Comparison of ENCODE assay signal across 7 cellular contexts in the genomic region with DNA sequence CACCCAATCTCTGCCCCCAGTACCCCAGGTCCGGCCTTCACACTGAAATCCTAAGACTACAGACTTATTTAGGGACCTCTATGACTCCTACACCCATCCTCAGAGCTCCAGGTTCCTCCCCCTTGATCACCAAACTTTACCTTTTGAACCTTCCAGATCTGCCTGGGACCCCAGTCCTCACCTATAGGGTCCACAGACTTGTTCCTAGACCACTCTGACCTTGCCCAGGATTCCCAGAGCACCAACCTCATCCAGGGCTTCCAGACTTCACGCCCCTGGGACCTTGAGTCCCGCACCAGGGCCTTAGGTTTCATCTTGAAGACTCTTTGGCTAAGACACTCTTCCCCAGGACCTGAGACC. TPM values are rescaled to one million over a fixed set of nuclear protein-coding genes. Genes with fewer than 3 reads are reported as not detected.
DNase-seq lines count a peak whose midpoint lies in the region; ATAC-seq and TF ChIP-seq lines count a peak whose summit lies in the region.

No MANE protein-coding gene starts in this region.

- H3K9me3 Mint-ChIP-seq in activated naive CD8-positive, alpha-beta T cell treated with anti-CD3 and anti-CD28 coated beads, Interleukin-2, amount 50 U/mL, for 24 hours = no peaks in the 10 kb centered on the region
- H3K9me3 Mint-ChIP-seq in immature natural killer cell = no peaks in the 10 kb centered on the region

- H3K23ac ChIP-seq in IMR-90 (ENCODE audit: low read depth, low read length) = peak overlapping the region; percentile 100

- in situ Hi-C loops in IMR-90 (cut with MboI; ENCODE audit: low sequenced_read_pairs) = no loop called here

- BruUV-seq in IMR-90 (replicated peaks; lab: Mats Ljungman, UMichigan) = TSS peak; percentile 63

- WGBS in IMR-90 (ENCODE audit: extremely low coverage in 2 of 2, insufficient read length in 1 of 2), 2 experiments = no CpG with 5 or more reads among the region's 3 CpGs

- H2AFZ ChIP-seq in IMR-90 (replicated peaks; ENCODE audit: low read length, poor library complexity) = peak overlapping the region; percentile 100

- no peaks in the 10 kb centered on the region for H3K27me3 Mint-ChIP-seq in activated naive CD8-positive, alpha-beta T cell treated with anti-CD3 and anti-CD28 coated beads, Interleukin-2, amount 50 U/mL, for 24 hours
- H3K27me3 Mint-ChIP-seq in immature natural killer cell (ENCODE audit: low read depth in 3 of 3) = peaks cover 2 to 9% (median 6%) of the 10 kb centered on the region in 3 donors

- H2BK15ac ChIP-seq in IMR-90 (ENCODE audit: low read depth, low read length) = 0 out of 3 replicates have a peak overlapping the region, but pooled peaks have one; percentile 88

- H4K91ac ChIP-seq in IMR-90 (ENCODE audit: insufficient read depth, low read depth, low read length) = peak overlapping the region; percentile 98

- POLR2A ChIA-PET in IMR-90 (lab: Charles Lee; ENCODE audit: unreplicated experiment) = interaction anchor here (0.5 to 0.6 kb wide), 2 partner anchors 102 to 310 kb away, joined by 3 to 6 read pairs; no protein-coding TSS in a partner anchor

- no peaks in the 10 kb centered on the region for H3K9me3 ChIP-seq in IMR-90 (ENCODE audit: control insufficient read depth, insufficient read depth, low read length)
- H3K9me3 ChIP-seq in stomach smooth muscle (ENCODE audit: control insufficient read depth in 2 of 2, low read length in 2 of 2) = no peaks in the 10 kb centered on the region

- peak overlapping the region; percentile 77 for H4K5ac ChIP-seq in IMR-90 (ENCODE audit: low read depth, low read length)

- H3K27ac ChIP-seq in IMR-90 (ENCODE audit: insufficient read depth, low read length) (peak overlapping the region; percentile 84), stomach smooth muscle (ENCODE audit: low read length) (peak overlapping the region; percentile 89)

- dilution Hi-C loops in IMR-90 (cut with HindIII; ENCODE audit: low sequenced_read_pairs, unreplicated experiment) = no loop called here

- peak overlapping the region; percentile 96 to 100 for H4K8ac ChIP-seq in IMR-90 (ENCODE audit: low read depth in 2 of 2, low read length in 2 of 2)

- H3K56ac ChIP-seq in IMR-90 (ENCODE audit: extremely low read depth, insufficient read depth, low read length) = peak overlapping the region; percentile 98

- peak overlapping the region; percentile 89 for H2AK5ac ChIP-seq in IMR-90 (ENCODE audit: low read depth, low read length)

- H3K4me1 ChIP-seq in IMR-90 (ENCODE audit: control insufficient read depth, insufficient read depth, low read length) = peaks cover 6% of the 10 kb centered on the region
- H3K4me1 ChIP-seq in stomach smooth muscle (ENCODE audit: control insufficient read depth, insufficient read depth, low read length) = peaks cover 11% of the 10 kb centered on the region

- DNase-seq in IMR-90 (no peak), immature natural killer cell (no peak), DMS114 treated with DMSO at 0.1 percent for 48 hours (lab: John Stamatoyannopoulos, UW; ENCODE audit: unreplicated experiment) (no peak), GM19240 (ENCODE audit: insufficient read length, low spot score) (no peak)
- DNase-seq in activated naive CD8-positive, alpha-beta T cell treated with anti-CD3 and anti-CD28 coated beads, Interleukin-2, amount 50 U/mL, for 24 hours = no peak

- peak overlapping the region; percentile 99 for H3K4ac ChIP-seq in IMR-90 (ENCODE audit: low read depth, low read length)

- H3K4me1 Mint-ChIP-seq in activated naive CD8-positive, alpha-beta T cell treated with anti-CD3 and anti-CD28 coated beads, Interleukin-2, amount 50 U/mL, for 24 hours = peaks cover 38% of the 10 kb centered on the region
- peaks cover 35 to 42% of the 10 kb centered on the region in 2 donors for H3K4me1 Mint-ChIP-seq in immature natural killer cell

- peak overlapping the region; percentile 54 for H3K4me2 ChIP-seq in IMR-90 (ENCODE audit: low read depth, low read length)

- TF ChIP-seq POLR2A in IMR-90 (IDR thresholded peaks at IDR 0.05; ENCODE audit: low read depth, low read length) = no peak

- ATAC-seq in IMR-90 (ENCODE audit: low read depth) (no peak), GM21381 (IDR thresholded peaks at IDR 0.05; ENCODE audit: unreplicated experiment) (no peak)
- no peak for ATAC-seq in activated naive CD8-positive, alpha-beta T cell treated with anti-CD3 and anti-CD28 coated beads, Interleukin-2, amount 50 U/mL, for 24 hours

- peak overlapping the region; percentile 92 for H2BK120ac ChIP-seq in IMR-90 (ENCODE audit: low read depth, low read length)

- peak overlapping the region; percentile 18 for H2AK9ac ChIP-seq in IMR-90 (replicated peaks; ENCODE audit: low read depth, low read length, poor library complexity)

- H3K27me3 ChIP-seq in IMR-90 (ENCODE audit: control insufficient read depth, insufficient read depth, low read length) = no peaks in the 10 kb centered on the region
- no peaks in the 10 kb centered on the region for H3K27me3 ChIP-seq in stomach smooth muscle (ENCODE audit: control insufficient read depth in 1 of 2, insufficient read depth in 2 of 2, low read length in 2 of 2)

- peak overlapping the region; percentile 99 for H3K14ac ChIP-seq in IMR-90 (replicated peaks; ENCODE audit: low read depth, low read length)

- H3K27ac Mint-ChIP-seq in activated naive CD8-positive, alpha-beta T cell treated with anti-CD3 and anti-CD28 coated beads, Interleukin-2, amount 50 U/mL, for 24 hours = peak overlapping the region; percentile 98
- peak overlapping the region; percentile 95 to 99 (median 96) for H3K27ac Mint-ChIP-seq in immature natural killer cell

- H2BK20ac ChIP-seq in IMR-90 (ENCODE audit: low read depth, low read length) = no peak overlapping the region

- H3K9ac ChIP-seq in IMR-90 (ENCODE audit: low read depth, low read length) = peak overlapping the region; percentile 81
- peak overlapping the region; percentile 78 to 93 for H3K9ac ChIP-seq in stomach smooth muscle (ENCODE audit: low read length in 2 of 2)

- peaks cover 14% of the 10 kb centered on the region for H3K9me1 ChIP-seq in IMR-90 (ENCODE audit: insufficient read depth, low read length)

- TF ChIP-seq RAD21 in IMR-90 (IDR thresholded peaks at IDR 0.05; ENCODE audit: low read length) = no peak

- no peaks in the 10 kb centered on the region for H4K20me1 ChIP-seq in IMR-90 (ENCODE audit: insufficient read depth, low read length)

- H3K36me3 ChIP-seq in IMR-90 (ENCODE audit: control insufficient read depth, insufficient read depth, low read length) = peaks cover 8% of the 10 kb centered on the region
- H3K36me3 ChIP-seq in stomach smooth muscle (ENCODE audit: control insufficient read depth in 2 of 2, insufficient read depth in 2 of 2, low read length in 2 of 2) = peaks cover 10 to 17% of the 10 kb centered on the region in 2 donors

- intact Hi-C loops in IMR-90 (cut with micrococcal nuclease) = loop anchor here (5.0 kb wide), 1 partner anchor 142 kb away; no protein-coding TSS in a partner anchor

- no peak for TF ChIP-seq CTCF in IMR-90 (conservative IDR thresholded peaks at IDR 0.05; ENCODE audit: low read depth, low read length)

- peaks cover 5 to 37% of the 10 kb centered on the region in 2 experiments for H3K79me1 ChIP-seq in IMR-90 (ENCODE audit: low read depth in 1 of 2, low read length in 2 of 2)

- peak overlapping the region; percentile 56 for H3K4me3 ChIP-seq in IMR-90 (ENCODE audit: insufficient read depth, low read depth, low read length)
- peak overlapping the region; percentile 75 to 98 for H3K4me3 ChIP-seq in stomach smooth muscle (ENCODE audit: low read length in 2 of 2)

- H3K36me3 Mint-ChIP-seq in activated naive CD8-positive, alpha-beta T cell treated with anti-CD3 and anti-CD28 coated beads, Interleukin-2, amount 50 U/mL, for 24 hours (ENCODE audit: low read depth) = peaks cover 25% of the 10 kb centered on the region
- H3K36me3 Mint-ChIP-seq in immature natural killer cell = peaks cover 9 to 17% (median 9%) of the 10 kb centered on the region in 3 donors

- CTCF ChIA-PET in IMR-90 (lab: Yijun Ruan, JAX) = interaction anchor here (0.7 to 1.2 kb wide), 3 partner anchors 15 to 141 kb away, joined by 3 read pairs; no protein-coding TSS in a partner anchor

- peak overlapping the region; percentile 74 for H3K18ac ChIP-seq in IMR-90 (ENCODE audit: low read depth, low read length)

- peak overlapping the region; percentile 96 for H3K4me3 Mint-ChIP-seq in activated naive CD8-positive, alpha-beta T cell treated with anti-CD3 and anti-CD28 coated beads, Interleukin-2, amount 50 U/mL, for 24 hours
- H3K4me3 Mint-ChIP-seq in immature natural killer cell = peak overlapping the region; percentile 94 to 99 (median 97)

- peak overlapping the region; percentile 80 for H2BK5ac ChIP-seq in IMR-90 (ENCODE audit: low read depth, low read length, poor library complexity, severe bottlenecking)

TF ChIP-seq in IMR-90, 13 proteins besides CTCF, POLR2A, EP300 and RAD21:
- TF ChIP-seq FOS (IDR thresholded peaks at IDR 0.05; ENCODE audit: low read depth, low read length) (no peak), RCOR1 (IDR thresholded peaks at IDR 0.05; ENCODE audit: insufficient replicate concordance, low read length) (no peak)
TF ChIP-seq in IMR-90: peak in this region for 0.

RNA-seq across cellular contexts. Expression of a gene that starts 0.5 kb away (rescaled TPM):
- 4.8 and 8.1 TPM in 2 replicates for total RNA-seq in IMR-90 (2012; rRNA removed)
- 40.1 and 46.2 TPM in 2 replicates for polyA plus RNA-seq in IMR-90 (2012; rRNA removed)
- polyA plus RNA-seq in IMR-90 (2012; cell fraction: cytosol; rRNA removed) = 79.8 and 84.7 TPM in 2 replicates
- 19.4 and 30.5 TPM in 2 replicates for polyA plus RNA-seq in IMR-90 (2012; cell fraction: nucleus; rRNA removed; ENCODE audit: low replicate concordance)
- polyA plus RNA-seq in immature natural killer cell = 100 to 1,000 TPM in 1 of 3 donors, 10 to 100 TPM in 2; 65.1 to 109 (median 81.0) TPM

RNA-seq across cellular contexts. Expression of a gene that starts 42.6 kb away (rescaled TPM):
- total RNA-seq in IMR-90 (2012; rRNA removed) = 22.8 and 24.6 TPM in 2 replicates
- 10.5 and 10.9 TPM in 2 replicates for polyA plus RNA-seq in IMR-90 (2012; rRNA removed)
- polyA plus RNA-seq in IMR-90 (2012; cell fraction: cytosol; rRNA removed) = 6.0 and 6.1 TPM in 2 replicates
- 7.3 and 8.5 TPM in 2 replicates for polyA plus RNA-seq in IMR-90 (2012; cell fraction: nucleus; rRNA removed; ENCODE audit: low replicate concordance)
- 10 to 100 TPM; 12.1 to 21.5 (median 17.1) TPM for polyA plus RNA-seq in immature natural killer cell
